In the genomic region with DNA sequence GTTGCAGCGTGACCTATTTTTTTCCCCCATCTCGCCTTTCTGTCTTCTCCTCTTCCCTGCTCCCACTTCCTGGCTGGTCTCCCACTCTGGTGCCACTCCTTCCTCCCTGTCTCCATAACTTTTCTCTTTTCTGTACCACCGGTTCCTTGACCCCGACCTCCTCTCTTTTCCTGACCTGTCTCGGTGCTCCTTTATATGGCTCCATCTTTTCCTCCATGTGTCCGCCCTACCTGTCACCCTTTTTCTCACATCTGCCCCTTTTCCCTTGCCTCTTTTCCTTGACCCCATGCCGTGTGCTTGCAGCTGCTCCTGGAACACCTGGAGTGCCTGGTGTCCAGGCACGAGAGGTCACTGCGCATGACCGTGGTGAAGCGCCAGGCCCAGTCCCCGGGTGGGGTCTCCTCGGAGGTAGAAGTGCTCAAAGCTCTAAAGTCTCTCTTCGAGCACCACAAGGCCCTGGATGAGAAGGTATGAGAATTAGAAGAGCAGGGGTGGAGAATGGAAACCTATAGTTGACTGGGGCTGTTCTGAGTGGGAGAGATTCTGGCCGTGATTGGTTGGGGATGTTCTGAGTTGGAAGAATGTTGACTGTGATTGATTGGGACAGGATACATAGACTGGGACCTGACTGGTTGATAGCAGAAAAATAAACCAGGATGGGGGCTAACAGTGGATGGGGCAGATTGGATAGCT, we compare ENCODE assay signal across 10 cellular contexts. TPM values are rescaled to one million over a fixed set of nuclear protein-coding genes. Genes with fewer than 3 reads are reported as not detected.
A peak's percentile ranks its signal among the peaks of the same experiment; 100 is the strongest.
DNase-seq lines count a peak whose midpoint lies in the region; ATAC-seq and TF ChIP-seq lines count a peak whose summit lies in the region.
"Had no signal": no experiment of that assay in that cellular context is flagged by ENCODE, and none has a peak within 500 bp of the region (broad histone marks: within the 10 kb centered on the region; RNA-seq: fewer than 3 reads in every experiment).

No MANE protein-coding gene starts in this region.

- peak overlapping the region; percentile 55 for H3K27ac Mint-ChIP-seq in Calu3 (ENCODE audit: unreplicated experiment)

- peaks cover 12% of the 10 kb centered on the region for H3K36me3 Mint-ChIP-seq in Calu3 (ENCODE audit: insufficient read depth, unreplicated experiment)

- no peaks in the 10 kb centered on the region for H3K79me1 ChIP-seq in neuronal stem cell (ENCODE audit: low read depth, low read length)

- no peak overlapping the region for H3K4ac ChIP-seq in neuronal stem cell (ENCODE audit: low read length)

- H2BK120ac ChIP-seq in neuronal stem cell (ENCODE audit: low read depth, low read length): no peak overlapping the region

- CTCF ChIA-PET in Calu3 (lab: Charles Lee): interaction anchor here (0.6 to 1.1 kb wide), 4 partner anchors 11 to 153 kb away, joined by 7 to 13 read pairs (median 8); no protein-coding TSS in a partner anchor

- no CpG with 5 or more reads among the region's 15 CpGs for WGBS in neuronal stem cell (ENCODE audit: extremely low coverage in 2 of 2, insufficient read length in 2 of 2, insufficient replicate concordance in 1 of 2), 2 donors

- BruUV-seq in Calu3 (replicated peaks; lab: Mats Ljungman, UMichigan): no TSS peak

- H2AK5ac ChIP-seq in neuronal stem cell (ENCODE audit: low read depth, low read length): peak overlapping the region; percentile 70

- H2BK15ac ChIP-seq in neuronal stem cell (ENCODE audit: low read length): peak overlapping the region; percentile 79

- peak overlapping the region; percentile 99 for H2AFZ ChIP-seq in neuronal stem cell (ENCODE audit: low read length)

- peaks cover 13% of the 10 kb centered on the region for H3K4me1 Mint-ChIP-seq in Calu3 (ENCODE audit: low read depth, unreplicated experiment)

- DNase-seq in Calu3: no peak
- peak; percentile 62 for DNase-seq in NCI-H146 (lab: John Stamatoyannopoulos, UW)
- DNase-seq in coronary artery (ENCODE audit: low spot score): no peak
- no peak for DNase-seq in neuronal stem cell (ENCODE audit: low spot score)
- DNase-seq in HCEC 1CT: no peak
- no peak for DNase-seq in left lung
- DNase-seq in stimulated activated CD8-positive, alpha-beta memory T cell treated with anti-CD3 and anti-CD28 coated beads, Interleukin-4, amount 100 ng/mL, for 48 hours: no peak
- DNase-seq in NCI-H128 (lab: John Stamatoyannopoulos, UW; ENCODE audit: unreplicated experiment): no peak

- intact Hi-C loops in Calu3 (cut with micrococcal nuclease; ENCODE audit: unreplicated experiment) (loop anchor here (1.0 kb wide), 1 partner anchor 42 kb away; no protein-coding TSS in a partner anchor), left lung (cut with DNase I) (no loop called here)

- H3K36me3 ChIP-seq in neuronal stem cell (replicated peaks in 1 of 2; ENCODE audit: control insufficient read depth in 2 of 2, insufficient read depth in 2 of 2, low read length in 2 of 2): peaks cover 0 to 7% of the 10 kb centered on the region in 2 donors
- no peaks in the 10 kb centered on the region for H3K36me3 ChIP-seq in left lung
- H3K36me3 ChIP-seq: prostate gland had no signal

- H3K9me3 ChIP-seq in neuronal stem cell (replicated peaks in 1 of 2; ENCODE audit: control insufficient read depth in 2 of 2, insufficient read depth in 1 of 2, low read depth in 1 of 2, low read length in 2 of 2): peaks cover 0 to 2% of the 10 kb centered on the region in 2 donors
- no peaks in the 10 kb centered on the region for H3K9me3 ChIP-seq in left lung
- H3K9me3 ChIP-seq: prostate gland had no signal

- H3K27ac ChIP-seq in coronary artery (peak overlapping the region in 1 of 2 donors; percentile 74), neuronal stem cell (replicated peaks; ENCODE audit: low read length) (no peak overlapping the region), left lung (peak overlapping the region in 1 of 2 donors; percentile 45)

- H3K9ac ChIP-seq in neuronal stem cell (ENCODE audit: low read depth, low read length, poor library complexity): peak overlapping the region; percentile 21

- peaks cover 2% of the 10 kb centered on the region for H3K9me3 Mint-ChIP-seq in Calu3 (ENCODE audit: low read depth, unreplicated experiment)

- H2BK12ac ChIP-seq in neuronal stem cell (ENCODE audit: low read length): peak overlapping the region; percentile 3

- no peaks in the 10 kb centered on the region for H3K27me3 Mint-ChIP-seq in Calu3 (ENCODE audit: unreplicated experiment)

- no peak overlapping the region for H4K91ac ChIP-seq in neuronal stem cell (ENCODE audit: low read depth, low read length, poor library complexity)

- H3K4me3 ChIP-seq in coronary artery (peak overlapping the region; percentile 57), neuronal stem cell (ENCODE audit: low read length in 2 of 2) (peak overlapping the region; percentile 4 to 72), left lung (peak overlapping the region in 1 of 2 donors; percentile 32)

- TF ChIP-seq CTCF in Calu3 (IDR thresholded peaks at IDR 0.05; ENCODE audit: unreplicated experiment) (no peak), coronary artery (IDR thresholded peaks at IDR 0.05) (no peak), left lung (IDR thresholded peaks at IDR 0.05) (no peak)

- H3K4me1 ChIP-seq in neuronal stem cell (ENCODE audit: control insufficient read depth in 2 of 2, insufficient read depth in 1 of 2, low read depth in 1 of 2, low read length in 2 of 2): peaks cover 7 to 11% of the 10 kb centered on the region in 2 donors
- peaks cover 0 to 23% of the 10 kb centered on the region in 2 donors for H3K4me1 ChIP-seq in left lung
- H3K4me1 ChIP-seq: prostate gland had no signal

- no peak overlapping the region for H3K14ac ChIP-seq in neuronal stem cell (ENCODE audit: low read length)

- no peak overlapping the region for H2BK5ac ChIP-seq in neuronal stem cell (ENCODE audit: low read length)

- H3K27me3 ChIP-seq in neuronal stem cell (ENCODE audit: control insufficient read depth in 3 of 3, insufficient read depth in 3 of 3, low read depth in 1 of 3, low read length in 3 of 3) (peaks cover 0 to 9% (median 9%) of the 10 kb centered on the region in 3 experiments), left lung (peaks cover 0 to 11% of the 10 kb centered on the region in 2 donors)

- H3K4me3 Mint-ChIP-seq in Calu3 (ENCODE audit: low read depth, unreplicated experiment): peak overlapping the region; percentile 60

- H4K8ac ChIP-seq in neuronal stem cell (ENCODE audit: low read depth, low read length): no peak overlapping the region

- no peak overlapping the region for H3K23ac ChIP-seq in neuronal stem cell (ENCODE audit: low read depth, low read length, poor library complexity)

- peak overlapping the region; percentile 48 for H3K18ac ChIP-seq in neuronal stem cell (ENCODE audit: low read length)

- ATAC-seq in left lung: no peak

- H3K4me2 ChIP-seq in neuronal stem cell (ENCODE audit: insufficient read depth, low read length, poor library complexity, severe bottlenecking): peak overlapping the region; percentile 92

RNA-seq across cellular contexts. Expression of a gene that starts 9.3 kb away (rescaled TPM):
- total RNA-seq in Calu3 (2022): 4.9 and 6.0 TPM in 2 replicates
- 10.5 TPM for polyA plus RNA-seq in neuronal stem cell (2013, experiment 1 of 2)
- 10.8 TPM for polyA plus RNA-seq in neuronal stem cell (2013, experiment 2 of 2)
- total RNA-seq in left lung: 1 to 10 TPM; 6.6 to 7.5 TPM

RNA-seq across cellular contexts. Expression of a gene that starts 9.7 kb away (rescaled TPM):
- total RNA-seq in Calu3 (2022) (1.9 and 2.0 TPM in 2 replicates), left lung (1 to 10 TPM; 1.7 to 2.1 TPM)
- 1.1 TPM for polyA plus RNA-seq in neuronal stem cell (2013, experiment 1 of 2)
- 1.3 TPM for polyA plus RNA-seq in neuronal stem cell (2013, experiment 2 of 2)

RNA-seq across cellular contexts. Expression of a gene that starts 14.5 kb away (rescaled TPM):
- 7.0 and 7.5 TPM in 2 replicates for total RNA-seq in Calu3 (2022)
- polyA plus RNA-seq in neuronal stem cell (2013, experiment 1 of 2): 3.6 TPM
- polyA plus RNA-seq in neuronal stem cell (2013, experiment 2 of 2): 3.0 TPM
- total RNA-seq in left lung: 1 to 10 TPM; 6.5 to 6.9 TPM

RNA-seq across cellular contexts. Expression of a gene that starts 26.5 kb away (rescaled TPM):
- total RNA-seq in Calu3 (2022): not detected in 2 replicates
- 0.66 TPM for polyA plus RNA-seq in neuronal stem cell (2013, experiment 1 of 2)
- polyA plus RNA-seq in neuronal stem cell (2013, experiment 2 of 2): 0.76 TPM
- total RNA-seq in left lung: 1 to 10 TPM in 1 of 2 donors, under 1 TPM in 1; 0.26 to 1.5 TPM
- total RNA-seq: dermis microvascular lymphatic vessel endothelial cell had no signal

RNA-seq across cellular contexts. Expression of a gene that starts 28.9 kb away (rescaled TPM):
- 70.0 and 79.9 TPM in 2 replicates for total RNA-seq in Calu3 (2022)
- 4.2 TPM for polyA plus RNA-seq in neuronal stem cell (2013, experiment 1 of 2)
- 4.4 TPM for polyA plus RNA-seq in neuronal stem cell (2013, experiment 2 of 2)
- 10 to 100 TPM; 32.5 to 61.7 TPM for total RNA-seq in left lung
